In the genomic region with DNA sequence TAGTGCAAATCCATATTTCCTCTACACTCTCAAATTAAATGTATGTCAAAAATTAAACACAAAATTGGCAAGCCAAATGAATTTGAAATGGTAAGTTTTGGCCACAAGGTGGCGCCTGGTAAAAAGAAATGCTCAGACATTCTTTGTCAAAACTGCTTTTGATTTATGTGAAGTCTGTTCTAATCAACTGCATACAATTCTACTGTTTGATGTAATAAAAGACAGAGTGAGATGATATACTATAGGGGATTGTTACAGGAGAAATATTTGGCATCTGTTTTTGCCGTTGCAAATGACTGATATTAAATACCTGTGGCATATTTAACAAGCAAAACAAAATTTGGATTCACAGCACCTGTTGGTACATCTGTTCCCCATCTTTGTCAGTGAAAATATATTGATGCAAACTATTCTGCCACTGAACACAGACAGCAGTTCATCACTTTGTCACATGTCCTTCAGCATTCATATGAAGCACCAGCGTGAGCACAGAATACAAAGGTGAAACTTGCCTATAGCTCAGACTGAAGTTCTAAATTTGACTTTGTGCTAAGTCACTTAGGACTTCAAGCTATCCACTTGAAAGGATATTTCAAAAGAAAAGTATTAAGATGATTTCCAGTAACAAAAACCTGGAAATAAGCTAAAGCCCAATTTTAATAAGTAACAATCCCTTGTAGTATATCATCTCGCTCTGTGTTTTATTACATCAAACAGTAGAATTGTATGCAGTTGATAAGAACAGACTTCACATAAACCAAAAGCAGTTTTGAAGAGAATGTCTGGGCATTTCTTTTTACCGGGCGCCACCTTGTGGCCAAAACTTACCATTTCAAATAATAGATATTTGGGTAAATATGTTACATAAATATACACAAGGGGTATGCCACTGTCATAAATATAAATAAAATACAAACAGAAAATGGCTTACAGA, we compare ENCODE assay signal across 1 cellular context.
TF ChIP-seq lines count a peak whose summit lies in the region.

No MANE protein-coding gene starts in this region.

TF ChIP-seq in HepG2, 621 proteins besides CTCF, POLR2A, EP300 and RAD21:
- TF ChIP-seq NFKB2 (CRISPR knock-in tag; IDR thresholded peaks at IDR 0.05; ENCODE audit: borderline replicate concordance) (no peak), ZFP62 (CRISPR knock-in tag; IDR thresholded peaks at IDR 0.05) (no peak), STAG1 (CRISPR knock-in tag; IDR thresholded peaks at IDR 0.05) (peak; percentile 54), ZBTB3 (CRISPR knock-in tag; IDR thresholded peaks at IDR 0.05; ENCODE audit: borderline replicate concordance, low read depth) (no peak), DR1 (CRISPR knock-in tag; IDR thresholded peaks at IDR 0.05) (no peak), ZBTB8A (CRISPR knock-in tag; IDR thresholded peaks at IDR 0.05; ENCODE audit: borderline replicate concordance, low read depth) (no peak), ZNF747 (CRISPR knock-in tag; IDR thresholded peaks at IDR 0.05; ENCODE audit: borderline replicate concordance) (no peak), SAP130 (CRISPR knock-in tag; IDR thresholded peaks at IDR 0.05; ENCODE audit: low read depth) (no peak), ARID2 (CRISPR knock-in tag; IDR thresholded peaks at IDR 0.05; ENCODE audit: borderline replicate concordance) (0 out of 2 replicates have a peak, but pooled peaks have one; percentile 29), SMC3 (IDR thresholded peaks at IDR 0.05; ENCODE audit: low read length) (peak; percentile 29; the same call in 1 of the 2 replicates), WIZ (CRISPR knock-in tag; IDR thresholded peaks at IDR 0.05) (no peak), MLLT10 (CRISPR knock-in tag; IDR thresholded peaks at IDR 0.05) (no peak), MXD4 (CRISPR knock-in tag; IDR thresholded peaks at IDR 0.05) (no peak), ZNF230 (CRISPR knock-in tag; IDR thresholded peaks at IDR 0.05) (no peak), ZNF12 (CRISPR knock-in tag; IDR thresholded peaks at IDR 0.05) (no peak), DMAP1 (CRISPR knock-in tag; IDR thresholded peaks at IDR 0.05) (no peak)
- TF ChIP-seq, protein P1, sequence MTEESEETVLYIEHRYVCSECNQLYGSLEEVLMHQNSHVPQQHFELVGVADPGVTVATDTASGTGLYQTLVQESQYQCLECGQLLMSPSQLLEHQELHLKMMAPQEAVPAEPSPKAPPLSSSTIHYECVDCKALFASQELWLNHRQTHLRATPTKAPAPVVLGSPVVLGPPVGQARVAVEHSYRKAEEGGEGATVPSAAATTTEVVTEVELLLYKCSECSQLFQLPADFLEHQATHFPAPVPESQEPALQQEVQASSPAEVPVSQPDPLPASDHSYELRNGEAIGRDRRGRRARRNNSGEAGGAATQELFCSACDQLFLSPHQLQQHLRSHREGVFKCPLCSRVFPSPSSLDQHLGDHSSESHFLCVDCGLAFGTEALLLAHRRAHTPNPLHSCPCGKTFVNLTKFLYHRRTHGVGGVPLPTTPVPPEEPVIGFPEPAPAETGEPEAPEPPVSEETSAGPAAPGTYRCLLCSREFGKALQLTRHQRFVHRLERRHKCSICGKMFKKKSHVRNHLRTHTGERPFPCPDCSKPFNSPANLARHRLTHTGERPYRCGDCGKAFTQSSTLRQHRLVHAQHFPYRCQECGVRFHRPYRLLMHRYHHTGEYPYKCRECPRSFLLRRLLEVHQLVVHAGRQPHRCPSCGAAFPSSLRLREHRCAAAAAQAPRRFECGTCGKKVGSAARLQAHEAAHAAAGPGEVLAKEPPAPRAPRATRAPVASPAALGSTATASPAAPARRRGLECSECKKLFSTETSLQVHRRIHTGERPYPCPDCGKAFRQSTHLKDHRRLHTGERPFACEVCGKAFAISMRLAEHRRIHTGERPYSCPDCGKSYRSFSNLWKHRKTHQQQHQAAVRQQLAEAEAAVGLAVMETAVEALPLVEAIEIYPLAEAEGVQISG (CRISPR knock-in tag; IDR thresholded peaks at IDR 0.05), result no peak
- TF ChIP-seq, protein P2, sequence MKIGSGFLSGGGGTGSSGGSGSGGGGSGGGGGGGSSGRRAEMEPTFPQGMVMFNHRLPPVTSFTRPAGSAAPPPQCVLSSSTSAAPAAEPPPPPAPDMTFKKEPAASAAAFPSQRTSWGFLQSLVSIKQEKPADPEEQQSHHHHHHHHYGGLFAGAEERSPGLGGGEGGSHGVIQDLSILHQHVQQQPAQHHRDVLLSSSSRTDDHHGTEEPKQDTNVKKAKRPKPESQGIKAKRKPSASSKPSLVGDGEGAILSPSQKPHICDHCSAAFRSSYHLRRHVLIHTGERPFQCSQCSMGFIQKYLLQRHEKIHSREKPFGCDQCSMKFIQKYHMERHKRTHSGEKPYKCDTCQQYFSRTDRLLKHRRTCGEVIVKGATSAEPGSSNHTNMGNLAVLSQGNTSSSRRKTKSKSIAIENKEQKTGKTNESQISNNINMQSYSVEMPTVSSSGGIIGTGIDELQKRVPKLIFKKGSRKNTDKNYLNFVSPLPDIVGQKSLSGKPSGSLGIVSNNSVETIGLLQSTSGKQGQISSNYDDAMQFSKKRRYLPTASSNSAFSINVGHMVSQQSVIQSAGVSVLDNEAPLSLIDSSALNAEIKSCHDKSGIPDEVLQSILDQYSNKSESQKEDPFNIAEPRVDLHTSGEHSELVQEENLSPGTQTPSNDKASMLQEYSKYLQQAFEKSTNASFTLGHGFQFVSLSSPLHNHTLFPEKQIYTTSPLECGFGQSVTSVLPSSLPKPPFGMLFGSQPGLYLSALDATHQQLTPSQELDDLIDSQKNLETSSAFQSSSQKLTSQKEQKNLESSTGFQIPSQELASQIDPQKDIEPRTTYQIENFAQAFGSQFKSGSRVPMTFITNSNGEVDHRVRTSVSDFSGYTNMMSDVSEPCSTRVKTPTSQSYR (CRISPR knock-in tag; IDR thresholded peaks at IDR 0.05; ENCODE audit: borderline replicate concordance), result no peak
- TF ChIP-seq, protein P3, sequence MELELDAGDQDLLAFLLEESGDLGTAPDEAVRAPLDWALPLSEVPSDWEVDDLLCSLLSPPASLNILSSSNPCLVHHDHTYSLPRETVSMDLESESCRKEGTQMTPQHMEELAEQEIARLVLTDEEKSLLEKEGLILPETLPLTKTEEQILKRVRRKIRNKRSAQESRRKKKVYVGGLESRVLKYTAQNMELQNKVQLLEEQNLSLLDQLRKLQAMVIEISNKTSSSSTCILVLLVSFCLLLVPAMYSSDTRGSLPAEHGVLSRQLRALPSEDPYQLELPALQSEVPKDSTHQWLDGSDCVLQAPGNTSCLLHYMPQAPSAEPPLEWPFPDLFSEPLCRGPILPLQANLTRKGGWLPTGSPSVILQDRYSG (CRISPR knock-in tag; IDR thresholded peaks at IDR 0.05), result no peak
- TF ChIP-seq, protein P4, sequence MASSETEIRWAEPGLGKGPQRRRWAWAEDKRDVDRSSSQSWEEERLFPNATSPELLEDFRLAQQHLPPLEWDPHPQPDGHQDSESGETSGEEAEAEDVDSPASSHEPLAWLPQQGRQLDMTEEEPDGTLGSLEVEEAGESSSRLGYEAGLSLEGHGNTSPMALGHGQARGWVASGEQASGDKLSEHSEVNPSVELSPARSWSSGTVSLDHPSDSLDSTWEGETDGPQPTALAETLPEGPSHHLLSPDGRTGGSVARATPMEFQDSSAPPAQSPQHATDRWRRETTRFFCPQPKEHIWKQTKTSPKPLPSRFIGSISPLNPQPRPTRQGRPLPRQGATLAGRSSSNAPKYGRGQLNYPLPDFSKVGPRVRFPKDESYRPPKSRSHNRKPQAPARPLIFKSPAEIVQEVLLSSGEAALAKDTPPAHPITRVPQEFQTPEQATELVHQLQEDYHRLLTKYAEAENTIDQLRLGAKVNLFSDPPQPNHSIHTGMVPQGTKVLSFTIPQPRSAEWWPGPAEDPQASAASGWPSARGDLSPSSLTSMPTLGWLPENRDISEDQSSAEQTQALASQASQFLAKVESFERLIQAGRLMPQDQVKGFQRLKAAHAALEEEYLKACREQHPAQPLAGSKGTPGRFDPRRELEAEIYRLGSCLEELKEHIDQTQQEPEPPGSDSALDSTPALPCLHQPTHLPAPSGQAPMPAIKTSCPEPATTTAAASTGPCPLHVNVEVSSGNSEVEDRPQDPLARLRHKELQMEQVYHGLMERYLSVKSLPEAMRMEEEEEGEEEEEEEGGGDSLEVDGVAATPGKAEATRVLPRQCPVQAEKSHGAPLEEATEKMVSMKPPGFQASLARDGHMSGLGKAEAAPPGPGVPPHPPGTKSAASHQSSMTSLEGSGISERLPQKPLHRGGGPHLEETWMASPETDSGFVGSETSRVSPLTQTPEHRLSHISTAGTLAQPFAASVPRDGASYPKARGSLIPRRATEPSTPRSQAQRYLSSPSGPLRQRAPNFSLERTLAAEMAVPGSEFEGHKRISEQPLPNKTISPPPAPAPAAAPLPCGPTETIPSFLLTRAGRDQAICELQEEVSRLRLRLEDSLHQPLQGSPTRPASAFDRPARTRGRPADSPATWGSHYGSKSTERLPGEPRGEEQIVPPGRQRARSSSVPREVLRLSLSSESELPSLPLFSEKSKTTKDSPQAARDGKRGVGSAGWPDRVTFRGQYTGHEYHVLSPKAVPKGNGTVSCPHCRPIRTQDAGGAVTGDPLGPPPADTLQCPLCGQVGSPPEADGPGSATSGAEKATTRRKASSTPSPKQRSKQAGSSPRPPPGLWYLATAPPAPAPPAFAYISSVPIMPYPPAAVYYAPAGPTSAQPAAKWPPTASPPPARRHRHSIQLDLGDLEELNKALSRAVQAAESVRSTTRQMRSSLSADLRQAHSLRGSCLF (CRISPR knock-in tag; IDR thresholded peaks at IDR 0.05; ENCODE audit: borderline replicate concordance), result no peak
- TF ChIP-seq, protein P5, sequence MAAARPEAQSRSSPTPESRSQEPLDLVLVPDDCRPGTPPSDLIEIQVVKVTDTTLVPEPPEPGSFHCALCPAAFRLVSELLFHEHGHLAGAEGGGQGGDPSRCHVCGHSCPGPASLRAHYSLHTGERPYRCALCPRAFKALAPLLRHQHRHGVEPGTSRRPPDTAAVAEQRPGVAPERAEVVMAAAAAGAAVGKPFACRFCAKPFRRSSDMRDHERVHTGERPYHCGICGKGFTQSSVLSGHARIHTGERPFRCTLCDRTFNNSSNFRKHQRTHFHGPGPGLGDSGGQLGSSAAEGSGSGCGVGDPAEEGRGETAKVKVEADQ (CRISPR knock-in tag; IDR thresholded peaks at IDR 0.05; ENCODE audit: borderline replicate concordance), result no peak
